Comparison of ENCODE assay signal across 8 cellular contexts in the genomic region with DNA sequence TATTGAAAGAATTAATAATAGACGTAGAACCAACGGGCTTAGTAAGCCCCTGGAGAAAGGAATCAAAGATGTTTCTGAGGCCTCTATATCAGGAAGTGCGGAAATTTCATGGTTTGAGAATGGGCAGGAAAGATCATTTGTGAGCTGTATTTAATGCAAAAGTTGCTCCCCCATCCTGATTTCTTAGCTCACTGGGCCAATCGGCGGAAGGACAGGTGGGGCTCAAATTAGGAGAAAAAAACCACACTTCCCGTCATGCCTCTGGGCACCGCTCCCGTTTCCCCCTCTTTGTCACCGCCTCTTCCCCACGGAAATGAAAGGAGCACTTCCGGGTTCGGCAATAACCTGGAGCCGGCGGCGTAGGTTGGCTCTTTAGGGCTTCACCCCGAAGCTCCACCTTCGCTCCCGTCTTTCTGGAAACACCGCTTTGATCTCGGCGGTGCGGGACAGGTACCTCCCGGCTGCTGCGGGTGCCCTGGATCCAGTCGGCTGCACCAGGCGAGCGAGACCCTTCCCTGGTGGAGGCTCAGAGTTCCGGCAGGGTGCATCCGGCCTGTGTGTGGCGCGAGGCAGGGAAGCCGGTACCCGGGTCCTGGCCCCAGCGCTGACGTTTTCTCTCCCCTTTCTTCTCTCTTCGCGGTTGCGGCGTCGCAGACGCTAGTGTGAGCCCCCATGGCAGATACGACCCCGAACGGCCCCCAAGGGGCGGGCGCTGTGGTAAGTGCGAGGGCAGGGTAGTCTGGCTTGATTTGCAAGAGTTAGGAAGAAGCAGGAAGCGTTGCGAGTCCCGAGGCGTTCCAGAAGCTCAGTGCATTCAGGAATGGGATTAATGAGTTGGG.
DNase-seq lines count a peak whose midpoint lies in the region; ATAC-seq and TF ChIP-seq lines count a peak whose summit lies in the region.

A gene with protein sequence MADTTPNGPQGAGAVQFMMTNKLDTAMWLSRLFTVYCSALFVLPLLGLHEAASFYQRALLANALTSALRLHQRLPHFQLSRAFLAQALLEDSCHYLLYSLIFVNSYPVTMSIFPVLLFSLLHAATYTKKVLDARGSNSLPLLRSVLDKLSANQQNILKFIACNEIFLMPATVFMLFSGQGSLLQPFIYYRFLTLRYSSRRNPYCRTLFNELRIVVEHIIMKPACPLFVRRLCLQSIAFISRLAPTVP (plus strand): TSS at position 617 of the 839 bp plus-strand sequence. CDS start 56 bp downstream, at position 673.

- peak within 1 kb of the TSS; percentile 92 for H3K27ac Mint-ChIP-seq in central memory CD8-positive, alpha-beta T cell (ENCODE audit: low read depth)

- no peaks in the 10 kb centered on the region for H3K9me3 Mint-ChIP-seq in central memory CD8-positive, alpha-beta T cell

- peak; percentile 48 for DNase-seq in AG09319 (ENCODE audit: extremely low read depth, low read depth)
- peak; percentile 65 to 86 for DNase-seq in NCI-H446 (lab: John Stamatoyannopoulos, UW)
- DNase-seq in activated CD4-positive, CD25-positive, alpha-beta regulatory T cell treated with anti-CD3 and anti-CD28 coated beads, Interleukin-2, amount 50 U/mL, for 16 hours (ENCODE audit: low read depth, low spot score), result peak; percentile 59
- peak; percentile 46 to 50 for DNase-seq in central memory CD8-positive, alpha-beta T cell (ENCODE audit: low spot score in 2 of 2)
- peak; percentile 90 for DNase-seq in islet precursor cell
- DNase-seq in stimulated activated CD4-positive, alpha-beta T cell treated with anti-CD3 and anti-CD28 coated beads, Interleukin-12 subunit alpha, Interleukin-12 subunit beta, amount 100 ng/mL, for 48 hours (ENCODE audit: low read depth in 2 of 3, low spot score in 1 of 3), result peak; percentile 68 to 72 (median 68)

- ATAC-seq in GM19025 (IDR thresholded peaks at IDR 0.05; ENCODE audit: low read depth, unreplicated experiment), result peak; percentile 92
- peak; percentile 87 for ATAC-seq in HG03342 (IDR thresholded peaks at IDR 0.05; ENCODE audit: unreplicated experiment)
- ATAC-seq in central memory CD8-positive, alpha-beta T cell (replicated peaks; ENCODE audit: extremely low read depth, poor library complexity, severe bottlenecking), result peak; percentile 82

- peaks cover 46% of the 10 kb centered on the region for H3K4me1 Mint-ChIP-seq in central memory CD8-positive, alpha-beta T cell

- peak within 1 kb of the TSS; percentile 93 for H3K4me3 Mint-ChIP-seq in central memory CD8-positive, alpha-beta T cell

- TF ChIP-seq CTCF in AG09319 (IDR thresholded peaks at IDR 0.05; ENCODE audit: low read depth, low read length), result peak; percentile 3

- peaks cover 21% of the 10 kb centered on the region for H3K36me3 Mint-ChIP-seq in central memory CD8-positive, alpha-beta T cell (ENCODE audit: insufficient read depth)

- no peaks in the 10 kb centered on the region for H3K27me3 Mint-ChIP-seq in central memory CD8-positive, alpha-beta T cell

Comparison
In these comparisons a context has a peak if more than half of its experiments do, and no peak if none do; other contexts are left out.
1. Peak in every context shown above with its lines: DNase-seq and ATAC-seq.